ENCODE assay signal across 9 cellular contexts in genomic region chr7:132044247-132044646, GRCh38.
"Had no signal": no experiment of that assay in that cellular context is flagged by ENCODE, and none has a peak within 500 bp of the region (broad histone marks: within the 10 kb centered on the region; RNA-seq: fewer than 3 reads in every experiment).

No MANE protein-coding gene starts in this region.

- H3K27ac ChIP-seq: GM23248 had no signal

- H3K36me3 ChIP-seq: HAP-1 had no signal

- H3K4me1 ChIP-seq: HAP-1 had no signal

- DNase-seq: GM23248, GOT3, H7, IMR-90, KG1 had no signal

- H3K9me3 ChIP-seq: HAP-1 had no signal

- H3K4me3 ChIP-seq: GM23248, HAP-1, K562 had no signal

- FAIRE-seq: HTR-8/SVneo, K562 had no signal

- ATAC-seq: HCT116, K562 had no signal
